In the genomic region with DNA sequence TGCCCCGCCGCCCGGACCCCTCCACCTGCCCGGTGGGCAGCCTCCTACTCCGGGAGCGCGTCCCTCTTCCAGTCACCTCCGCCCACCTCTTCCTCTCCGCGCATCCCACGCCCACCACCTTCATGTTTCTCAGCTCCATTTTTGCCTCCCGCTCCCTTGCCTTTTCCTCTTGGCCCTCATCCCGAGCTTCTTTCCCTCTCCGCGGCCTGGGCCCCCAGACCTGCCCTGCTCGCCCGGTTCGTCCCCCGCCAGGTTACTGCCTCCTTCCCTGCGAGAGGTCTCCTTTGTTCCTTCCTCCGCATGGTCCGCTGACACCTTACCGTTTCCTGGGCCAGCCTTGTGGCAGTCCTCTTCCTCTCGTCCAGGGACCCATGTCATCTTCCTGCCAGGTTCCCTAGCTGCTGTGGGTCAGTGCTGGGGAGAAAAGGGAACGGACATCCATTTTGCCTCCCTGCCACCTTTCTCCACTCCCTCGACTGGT, we compare ENCODE assay signal across 8 cellular contexts. TPM values are rescaled to one million over a fixed set of nuclear protein-coding genes. Genes with fewer than 3 reads are reported as not detected.
DNase-seq lines count a peak whose midpoint lies in the region; ATAC-seq, FAIRE-seq and TF ChIP-seq lines count a peak whose summit lies in the region.

No MANE protein-coding gene starts in this region.

- BruUV-seq in K562 (replicated peaks; lab: Mats Ljungman, UMichigan) = no TSS peak

- H3K27me3 ChIP-seq in K562 (ENCODE audit: control insufficient read depth in 2 of 2, insufficient read depth in 2 of 2, low read length in 2 of 2) = no peaks in the 10 kb centered on the region

- H3K27ac ChIP-seq in K562 (ENCODE audit: extremely low read depth, low read depth, low read length) (peak overlapping the region; percentile 45; the same call in 2 of the 3 replicates), kidney (ENCODE audit: low read depth in 2 of 2, low read length in 2 of 2) (peak overlapping the region in 1 of 2 donors; percentile 61)

- FAIRE-seq in K562 (lab: Jason Lieb, UNC) (no peak), kidney (lab: Jason Lieb, UNC) (no peak)

- TF ChIP-seq EP300 in K562 (IDR thresholded peaks at IDR 0.05; ENCODE audit: low read length) = no peak

- peak overlapping the region; percentile 90 for H2AFZ ChIP-seq in K562 (ENCODE audit: low read depth, low read length)

- H3K79me2 ChIP-seq in K562 (ENCODE audit: control insufficient read depth, insufficient read depth, low read length) = peaks cover 10% of the 10 kb centered on the region

- CTCF ChIA-PET in K562 (lab: Yijun Ruan, JAX; ENCODE audit: low intra/inter-chr PET ratio) = no interaction called here

- H3K9me3 ChIP-seq in K562 (replicated peaks; ENCODE audit: control insufficient read depth, insufficient read depth, low read depth, low read length) (no peaks in the 10 kb centered on the region), kidney (ENCODE audit: control insufficient read depth in 1 of 2, low read length in 2 of 2) (no peaks in the 10 kb centered on the region)

- peaks cover 14% of the 10 kb centered on the region; the same call in 1 of the 2 replicates for H4K20me1 ChIP-seq in K562 (replicated peaks; ENCODE audit: control insufficient read depth, insufficient read depth, low read length)

- in situ Hi-C loops in K562 (cut with MboI) = no loop called here

- peak overlapping the region; percentile 65 to 93 for H3K9ac ChIP-seq in K562 (ENCODE audit: insufficient read depth in 1 of 2, low read depth in 2 of 2, low read length in 2 of 2)
- peak overlapping the region; percentile 8 to 49 for H3K9ac ChIP-seq in kidney (ENCODE audit: low read length in 2 of 2)

- H3K4me1 ChIP-seq in K562 (replicated peaks in 1 of 2; ENCODE audit: control insufficient read depth in 2 of 2, insufficient read depth in 2 of 2, low read length in 2 of 2) = peaks cover 33 to 37% of the 10 kb centered on the region in 2 experiments
- H3K4me1 ChIP-seq in kidney (ENCODE audit: control insufficient read depth in 1 of 2, insufficient read depth in 1 of 2, low read depth in 1 of 2, low read length in 2 of 2) = peaks cover 10 to 11% of the 10 kb centered on the region in 2 donors

- H3K36me3 ChIP-seq in K562 (ENCODE audit: control insufficient read depth, insufficient read depth, low read length) = no peaks in the 10 kb centered on the region
- no peaks in the 10 kb centered on the region for H3K36me3 ChIP-seq in kidney (ENCODE audit: control insufficient read depth in 1 of 2, insufficient read depth in 2 of 2, low read length in 2 of 2)

- TF ChIP-seq POLR2A in K562 (conservative IDR thresholded peaks at IDR 0.05) = no peak

- H3K4me3 ChIP-seq in K562 (peak overlapping the region; percentile 77), kidney (ENCODE audit: low read length in 2 of 2) (peak overlapping the region; percentile 70 to 78)

- POLR2A ChIA-PET in K562 (lab: Yijun Ruan, JAX) = interaction anchor here (0.5 to 1.9 kb wide), 8 partner anchors 10 to 1617 kb away, joined by 3 to 8 read pairs (median 4); no protein-coding TSS in a partner anchor

- peak; percentile 18 for ATAC-seq in K562
- no peak for ATAC-seq in GM21526 (IDR thresholded peaks at IDR 0.05; ENCODE audit: low FRiP score, unreplicated experiment)

- peak overlapping the region; percentile 94 for H3K4me2 ChIP-seq in K562 (ENCODE audit: insufficient read depth, low read length)

- H3K9me1 ChIP-seq in K562 (ENCODE audit: control insufficient read depth, insufficient read depth, low read length) = no peaks in the 10 kb centered on the region

- 6% methylated on average over 24 of the region's 26 CpGs for WGBS in K562 (ENCODE audit: insufficient coverage, low coverage, missing lambda C conversion rate)

- intact Hi-C loops in K562 (cut with micrococcal nuclease) (loop anchor here (5.0 kb wide), 2 partner anchors 198 to 278 kb away; a partner anchor contains a TSS), kidney (cut with DNase I) (no loop called here)

- TF ChIP-seq RAD21 in K562 (CRISPR knock-in tag; conservative IDR thresholded peaks at IDR 0.05 in 1 of 2, IDR thresholded peaks at IDR 0.05 in 1 of 2) = no peak

- TF ChIP-seq CTCF in K562 (IDR thresholded peaks at IDR 0.05 in 2 of 3, conservative IDR thresholded peaks at IDR 0.05 in 1 of 3; ENCODE audit: insufficient read depth in 2 of 3, low read depth in 1 of 3, low read length in 3 of 3) = no peak
- no peak for TF ChIP-seq CTCF in kidney (IDR thresholded peaks at IDR 0.05; ENCODE audit: borderline replicate concordance, extremely low read depth, insufficient read depth)

- peak; percentile 30 for DNase-seq in NCI-H345 (lab: John Stamatoyannopoulos, UW)
- no peak for DNase-seq in NCI-H345 treated with DMSO at 0.1 percent for 48 hours (lab: John Stamatoyannopoulos, UW; ENCODE audit: unreplicated experiment)
- peak; percentile 65 to 91 for DNase-seq in NCI-H526 (lab: John Stamatoyannopoulos, UW)
- DNase-seq in K562 (ENCODE audit: extremely low read depth in 1 of 4, low spot score in 3 of 4) = peak in 3 of 4 experiments; percentile 45 to 61 (median 60)
- DNase-seq in kidney = no peak
- peak in 2 of 3 experiments; percentile 18 to 26 for DNase-seq in stimulated activated CD4-positive, alpha-beta T cell treated with anti-CD3 and anti-CD28 coated beads, TNF-alpha, amount 100 ng/mL, for 4 hours (ENCODE audit: low read depth in 3 of 3)
- no peak for DNase-seq in H4 (ENCODE audit: low spot score)

TF ChIP-seq in K562, 482 proteins besides CTCF, POLR2A, EP300 and RAD21 (continues in another document):
- TF ChIP-seq GABPB1 (CRISPR knock-in tag; IDR thresholded peaks at IDR 0.05) = peak; percentile 35; the same call in 1 of the 2 replicates
- TF ChIP-seq TCFL5 (CRISPR knock-in tag; conservative IDR thresholded peaks at IDR 0.05) = no peak
- TF ChIP-seq HDGF (IDR thresholded peaks at IDR 0.05) = peak; percentile 62; the same call in 1 of the 2 replicates
- TF ChIP-seq CHD4 (IDR thresholded peaks at IDR 0.05; ENCODE audit: insufficient read depth, insufficient replicate concordance, low read depth, low read length, poor library complexity, severe bottlenecking) = peak; percentile 49
- TF ChIP-seq, protein P1, sequence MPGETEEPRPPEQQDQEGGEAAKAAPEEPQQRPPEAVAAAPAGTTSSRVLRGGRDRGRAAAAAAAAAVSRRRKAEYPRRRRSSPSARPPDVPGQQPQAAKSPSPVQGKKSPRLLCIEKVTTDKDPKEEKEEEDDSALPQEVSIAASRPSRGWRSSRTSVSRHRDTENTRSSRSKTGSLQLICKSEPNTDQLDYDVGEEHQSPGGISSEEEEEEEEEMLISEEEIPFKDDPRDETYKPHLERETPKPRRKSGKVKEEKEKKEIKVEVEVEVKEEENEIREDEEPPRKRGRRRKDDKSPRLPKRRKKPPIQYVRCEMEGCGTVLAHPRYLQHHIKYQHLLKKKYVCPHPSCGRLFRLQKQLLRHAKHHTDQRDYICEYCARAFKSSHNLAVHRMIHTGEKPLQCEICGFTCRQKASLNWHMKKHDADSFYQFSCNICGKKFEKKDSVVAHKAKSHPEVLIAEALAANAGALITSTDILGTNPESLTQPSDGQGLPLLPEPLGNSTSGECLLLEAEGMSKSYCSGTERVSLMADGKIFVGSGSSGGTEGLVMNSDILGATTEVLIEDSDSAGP (CRISPR knock-in tag; IDR thresholded peaks at IDR 0.05) = 0 out of 2 replicates have a peak, but pooled peaks have one; percentile 7
- peak; percentile 39 for TF ChIP-seq NR3C1 (CRISPR knock-in tag; IDR thresholded peaks at IDR 0.05)
- no peak for TF ChIP-seq ZBTB7A (IDR thresholded peaks at IDR 0.05; ENCODE audit: borderline replicate concordance, control insufficient read depth, low read depth, low read length)
- TF ChIP-seq KAT7 (CRISPR knock-in tag; IDR thresholded peaks at IDR 0.05; ENCODE audit: borderline replicate concordance) = 0 out of 2 replicates have a peak, but pooled peaks have one; percentile 64
- TF ChIP-seq SAP30 (IDR thresholded peaks at IDR 0.05; ENCODE audit: borderline replicate concordance, insufficient read depth, low read depth, low read length, poor library complexity, severe bottlenecking) = peak; percentile 18
- peak; percentile 14; the same call in 1 of the 2 replicates for TF ChIP-seq STAG1 (CRISPR knock-in tag; IDR thresholded peaks at IDR 0.05; ENCODE audit: borderline replicate concordance)
- TF ChIP-seq, protein P2, sequence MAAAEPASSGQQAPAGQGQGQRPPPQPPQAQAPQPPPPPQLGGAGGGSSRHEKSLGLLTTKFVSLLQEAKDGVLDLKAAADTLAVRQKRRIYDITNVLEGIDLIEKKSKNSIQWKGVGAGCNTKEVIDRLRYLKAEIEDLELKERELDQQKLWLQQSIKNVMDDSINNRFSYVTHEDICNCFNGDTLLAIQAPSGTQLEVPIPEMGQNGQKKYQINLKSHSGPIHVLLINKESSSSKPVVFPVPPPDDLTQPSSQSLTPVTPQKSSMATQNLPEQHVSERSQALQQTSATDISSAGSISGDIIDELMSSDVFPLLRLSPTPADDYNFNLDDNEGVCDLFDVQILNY (CRISPR knock-in tag; IDR thresholded peaks at IDR 0.05) = 0 out of 2 replicates have a peak, but pooled peaks have one; percentile 9
- TF ChIP-seq BRCA1 (IDR thresholded peaks at IDR 0.05) = no peak
- TF ChIP-seq BRCA1 (CRISPR knock-in tag; IDR thresholded peaks at IDR 0.05) = 0 out of 2 replicates have a peak, but pooled peaks have one; percentile 41

RNA-seq across cellular contexts. Expression of a gene that starts 0.6 kb away (rescaled TPM):
- 19.7 and 43.6 TPM in 2 replicates for total RNA-seq in K562 (2011; cell fraction: chromatin; rRNA removed; ENCODE audit: low replicate concordance)
- total RNA-seq in K562 (2011; cell fraction: nucleolus; rRNA removed) = 60.0 and 64.2 TPM in 2 replicates
- total RNA-seq in K562 (2011; cell fraction: nucleoplasm; rRNA removed) = 56.8 and 59.6 TPM in 2 replicates
- total RNA-seq in K562 (2014; rRNA removed) (21.4 and 33.2 TPM in 2 replicates), K562 (2014; rRNA removed; fragmentation: Illumina TruSeq; extraction: Trizol) (10.2 and 11.4 TPM in 2 replicates), K562 (2015; rRNA removed; fragmentation: Illumina TruSeq; extraction: Trizol) (11.0 and 11.7 TPM in 2 replicates), K562 (2021) (47.8 and 53.1 TPM in 2 replicates), kidney (111 TPM)
- polyA plus RNA-seq in K562 (2011; rRNA removed) (15.0 and 36.5 TPM in 2 replicates), K562 (2014; fragmentation: Illumina TruSeq; extraction: Trizol) (23.9 and 28.3 TPM in 2 replicates), K562 (2014; fragmentation: Nextera tagmentation; extraction: Ambion mirVana) (1 to 10 TPM; 4.0 to 4.6 TPM), K562 (2014; rRNA removed) (21.5 and 24.8 TPM in 2 replicates), kidney (ENCODE audit: insufficient read depth, low read depth, low replicate concordance) (94.5 TPM)
- 25.2 and 25.3 TPM in 2 replicates for polyA plus RNA-seq in K562 (2011; cell fraction: cytosol; rRNA removed)
- polyA plus RNA-seq in K562 (2011; cell fraction: nucleus; rRNA removed) = 33.0 and 35.8 TPM in 2 replicates
- 38.9 and 76.2 TPM in 2 replicates for polyA plus RNA-seq in K562 (2012)
- polyA minus RNA-seq in K562 (2011; rRNA and poly(A)+ RNA removed) = 8.6 and 10.8 TPM in 2 replicates
- polyA minus RNA-seq in K562 (2011; cell fraction: cytosol; rRNA and poly(A)+ RNA removed) = 10.2 and 18.2 TPM in 2 replicates
- polyA minus RNA-seq in K562 (2011; cell fraction: nucleus; rRNA and poly(A)+ RNA removed) = 7.5 and 7.6 TPM in 2 replicates
- total RNA-seq in H4 (2014; rRNA removed; shearing (Covaris generic)) = 83.8 and 92.7 TPM in 2 replicates

Comparison
In these comparisons a context has a peak if more than half of its experiments do, and no peak if none do; other contexts are left out.
1. DNase-seq: peak in NCI-H345 (single experiment), NCI-H526 (2 of 2), K562 (3 of 4) and stimulated activated CD4-positive, alpha-beta T cell treated with anti-CD3 and anti-CD28 coated beads, TNF-alpha, amount 100 ng/mL, for 4 hours (2 of 3); none in NCI-H345 treated with DMSO at 0.1 percent for 48 hours (single experiment), kidney (single experiment) and H4 (single experiment).